In genomic region chr16:11572301-11572995, GRCh38 we compare ENCODE assay signal across 10 cellular contexts. TPM values are rescaled to one million over a fixed set of nuclear protein-coding genes. Genes with fewer than 3 reads are reported as not detected.
DNase-seq lines count a peak whose midpoint lies in the region; ATAC-seq, FAIRE-seq and TF ChIP-seq lines count a peak whose summit lies in the region.
"Had no signal": no experiment of that assay in that cellular context is flagged by ENCODE, and none has a peak within 500 bp of the region (broad histone marks: within the 10 kb centered on the region; RNA-seq: fewer than 3 reads in every experiment).

No MANE protein-coding gene starts in this region.

- H4K20me1 ChIP-seq in hepatocyte (ENCODE audit: insufficient read depth, poor library complexity, severe bottlenecking), result peaks cover 77% of the 10 kb centered on the region

- H3K4me3 ChIP-seq in kidney (ENCODE audit: low read length in 2 of 2) (no peak overlapping the region), tibial nerve (no peak overlapping the region), hepatocyte (no peak overlapping the region)

- DNase-seq in cardiac septum (ENCODE audit: low spot score) (peak; percentile 53), left ventricle myocardium superior (no peak), kidney (peak; percentile 48), tibial nerve (ENCODE audit: low spot score in 2 of 2) (no peak), GOT3 (lab: John Stamatoyannopoulos, UW) (no peak), hepatocyte (ENCODE audit: low spot score) (no peak), germinal center (ENCODE audit: low spot score) (no peak)
- DNase-seq in activated CD8-positive, alpha-beta memory T cell treated with anti-CD3 and anti-CD28 coated beads, Interleukin-2, amount 50 U/mL, for 4 hours, result peak; percentile 50
- DNase-seq: cerebellar nuclear complex, NCI-H2081 had no signal

- H3K27ac ChIP-seq in kidney (ENCODE audit: low read depth in 2 of 2, low read length in 2 of 2) (peak overlapping the region in 1 of 2 donors; percentile 3), tibial nerve (peak overlapping the region in 3 of 4 donors; percentile 7 to 75 (median 73)), hepatocyte (no peak overlapping the region)

- intact Hi-C loops in cardiac septum (cut with DNase I), result no loop called here
- intact Hi-C loops in left ventricle myocardium superior (cut with micrococcal nuclease), result no loop called here
- intact Hi-C loops in kidney (cut with DNase I), result no loop called here

- H3K9me3 ChIP-seq in kidney (ENCODE audit: control insufficient read depth in 1 of 2, low read length in 2 of 2), result no peaks in the 10 kb centered on the region
- no peaks in the 10 kb centered on the region for H3K9me3 ChIP-seq in tibial nerve
- H3K9me3 ChIP-seq in hepatocyte (ENCODE audit: low read depth), result no peaks in the 10 kb centered on the region

- no peak for FAIRE-seq in kidney (lab: Jason Lieb, UNC)

- peaks cover 95% of the 10 kb centered on the region for H3K79me2 ChIP-seq in hepatocyte

- H3K27me3 ChIP-seq in tibial nerve, result no peaks in the 10 kb centered on the region
- H3K27me3 ChIP-seq in hepatocyte, result no peaks in the 10 kb centered on the region

- H2AFZ ChIP-seq in hepatocyte, result no peak overlapping the region

- no peaks in the 10 kb centered on the region for H3K9me2 ChIP-seq in hepatocyte (replicated peaks; ENCODE audit: insufficient read depth)

- TF ChIP-seq CTCF in kidney (IDR thresholded peaks at IDR 0.05; ENCODE audit: borderline replicate concordance, extremely low read depth, insufficient read depth) (no peak), tibial nerve (IDR thresholded peaks at IDR 0.05) (no peak), hepatocyte (IDR thresholded peaks at IDR 0.05; ENCODE audit: poor library complexity) (no peak)

- WGBS in tibial nerve, 2 donors, result 60 to 64% methylated on average over 17 of the region's 17 CpGs
- WGBS in hepatocyte (ENCODE audit: low lambda C conversion rate, missing lambda C conversion rate), result 87% methylated on average over 17 of the region's 17 CpGs

- no peak for TF ChIP-seq POLR2A in tibial nerve (IDR thresholded peaks at IDR 0.05)

- H3K4me1 ChIP-seq in kidney (ENCODE audit: control insufficient read depth in 1 of 2, insufficient read depth in 1 of 2, low read depth in 1 of 2, low read length in 2 of 2) (peaks cover 7 to 21% of the 10 kb centered on the region in 2 donors), tibial nerve (peaks cover 0 to 63% (median 35%) of the 10 kb centered on the region in 4 donors), hepatocyte (ENCODE audit: insufficient read depth) (peaks cover 5% of the 10 kb centered on the region)

- H3K4me2 ChIP-seq in hepatocyte, result no peak overlapping the region

- ATAC-seq in left ventricle myocardium superior, result no peak

- TF ChIP-seq EP300 in tibial nerve (IDR thresholded peaks at IDR 0.05), result no peak

- H3K36me3 ChIP-seq in kidney (ENCODE audit: control insufficient read depth in 1 of 2, insufficient read depth in 2 of 2, low read length in 2 of 2), result no peaks in the 10 kb centered on the region
- peaks cover 0 to 12% (median 0%) of the 10 kb centered on the region in 3 donors for H3K36me3 ChIP-seq in tibial nerve
- H3K36me3 ChIP-seq in hepatocyte (replicated peaks; ENCODE audit: insufficient read depth, low read depth), result no peaks in the 10 kb centered on the region

- peak overlapping the region in 1 of 2 donors; percentile 19 for H3K9ac ChIP-seq in kidney (ENCODE audit: low read length in 2 of 2)

RNA-seq across cellular contexts. Expression of gene LITAF, which starts 14.3 kb away (rescaled TPM):
- total RNA-seq in cardiac septum, result 40.5 TPM
- total RNA-seq in left ventricle myocardium superior, result 70.8 TPM
- total RNA-seq in kidney, result 171 TPM
- polyA plus RNA-seq in kidney (ENCODE audit: insufficient read depth, low read depth, low replicate concordance), result 121 TPM
- total RNA-seq in tibial nerve, result 10 to 100 TPM; 54.8 to 73.0 (median 65.3) TPM
- total RNA-seq in hepatocyte, result 65.6 and 78.9 TPM in 2 replicates
- polyA plus RNA-seq in hepatocyte, result 119 and 134 TPM in 2 replicates

Comparison
In these comparisons a context has a peak if more than half of its experiments do, and no peak if none do; other contexts are left out.
1. DNase-seq: peak in cardiac septum (single experiment), activated CD8-positive, alpha-beta memory T cell treated with anti-CD3 and anti-CD28 coated beads, Interleukin-2, amount 50 U/mL, for 4 hours (single experiment) and kidney (single experiment); none in left ventricle myocardium superior (single experiment), tibial nerve (0 of 2), GOT3 (single experiment), hepatocyte (single experiment) and germinal center (single experiment).